ENCODE assay signal across 8 cellular contexts in the genomic region with DNA sequence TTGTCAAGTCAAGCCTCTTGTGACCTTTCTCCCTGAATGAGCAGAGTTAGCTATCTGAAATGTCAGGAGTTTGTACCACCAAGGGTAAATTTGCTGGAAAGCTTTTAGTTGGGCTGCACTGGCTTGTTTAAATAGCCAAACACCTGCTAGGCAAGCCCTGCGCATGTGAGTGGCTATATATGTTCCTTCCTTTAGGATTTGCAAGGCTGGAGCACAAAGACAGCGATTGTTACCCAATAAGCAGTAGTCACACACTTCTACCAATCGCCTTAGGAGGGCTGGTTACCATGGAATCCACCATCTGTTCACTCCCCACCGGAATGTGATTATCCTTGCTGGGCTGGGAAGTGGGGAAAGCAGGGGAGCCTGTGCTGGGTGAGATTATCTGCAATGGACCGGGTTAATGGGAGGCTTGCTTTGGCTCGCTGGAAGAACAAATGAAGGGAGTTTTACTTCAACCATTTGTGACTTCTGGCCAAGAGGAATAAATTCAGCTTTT.
DNase-seq lines count a peak whose midpoint lies in the region; ATAC-seq and TF ChIP-seq lines count a peak whose summit lies in the region.

No MANE protein-coding gene starts in this region.

- H3K4me1 Mint-ChIP-seq in Caco-2 (ENCODE audit: low read depth, unreplicated experiment) (peaks cover 34% of the 10 kb centered on the region), mesothelial cell of epicardium (peaks cover 22% of the 10 kb centered on the region)
- peaks cover 0 to 6% of the 10 kb centered on the region in 2 donors for H3K4me1 Mint-ChIP-seq in natural killer cell treated with Interleukin-12 subunit alpha and Interleukin-12 subunit beta and Interleukin-15 and Interleukin-18, amount 100 ng/mL, for 72 hours (ENCODE audit: low read depth in 2 of 2)

- H3K9me3 ChIP-seq in Caco-2 (no peaks in the 10 kb centered on the region), body of pancreas (no peaks in the 10 kb centered on the region), iPS-20b (ENCODE audit: insufficient read depth, low read depth, low read length) (no peaks in the 10 kb centered on the region), stomach (no peaks in the 10 kb centered on the region)

- DNase-seq in Caco-2 (peak; percentile 91 to 92), NCI-H2029 (lab: John Stamatoyannopoulos, UW) (peak; percentile 41), body of pancreas (peak; percentile 33 to 73 (median 65)), stomach (peak; percentile 75), mesothelial cell of epicardium (ENCODE audit: low spot score in 2 of 2, unreplicated experiment in 2 of 2) (no peak)
- no peak for DNase-seq in activated naive CD4-positive, alpha-beta T cell (lab: John Stamatoyannopoulos, UW)
- DNase-seq in natural killer cell treated with Interleukin-12 subunit alpha and Interleukin-12 subunit beta and Interleukin-15 and Interleukin-18, amount 100 ng/mL, for 72 hours (ENCODE audit: low spot score) = no peak

- H3K36me3 ChIP-seq in Caco-2 (ENCODE audit: control insufficient read depth, insufficient read depth, low read length) (no peaks in the 10 kb centered on the region), body of pancreas (replicated peaks in 1 of 2; ENCODE audit: insufficient read depth in 1 of 2, low read depth in 2 of 2) (no peaks in the 10 kb centered on the region), iPS-20b (ENCODE audit: insufficient read depth, low read depth, low read length) (no peaks in the 10 kb centered on the region), stomach (no peaks in the 10 kb centered on the region)

- peak overlapping the region; percentile 76; the same call in 1 of the 2 replicates for H3K9ac ChIP-seq in iPS-20b (ENCODE audit: low read depth, low read length)

- TF ChIP-seq CTCF in Caco-2 (IDR thresholded peaks at IDR 0.05; ENCODE audit: insufficient read depth in 1 of 2, low read depth in 1 of 2, low read length in 1 of 2, severe bottlenecking in 1 of 2, unreplicated experiment in 1 of 2) (no peak), body of pancreas (IDR thresholded peaks at IDR 0.05) (peak in 1 of 7 experiments; percentile 0), stomach (IDR thresholded peaks at IDR 0.05) (no peak), mesothelial cell of epicardium (IDR thresholded peaks at IDR 0.05; ENCODE audit: unreplicated experiment) (no peak)

- intact Hi-C loops in Caco-2 (cut with micrococcal nuclease; ENCODE audit: unreplicated experiment) = loop anchor here (1.0 kb wide), 2 partner anchors 32 to 41 kb away; no protein-coding TSS in a partner anchor
- intact Hi-C loops in body of pancreas (cut with DNase I) = no loop called here
- intact Hi-C loops in stomach (cut with DNase I; ENCODE audit: low total_unique reads) = no loop called here

- 6 to 9% methylated on average over 6 of the region's 6 CpGs for WGBS in body of pancreas, 2 donors
- WGBS in stomach, 5 donors = 15 to 41% (median 31%) methylated on average over 6 of the region's 6 CpGs

- peak; percentile 84 for ATAC-seq in body of pancreas
- no peak for ATAC-seq in natural killer cell treated with Interleukin-12 subunit alpha and Interleukin-12 subunit beta and Interleukin-15 and Interleukin-18, amount 100 ng/mL, for 72 hours

- no peak for TF ChIP-seq EP300 in stomach (IDR thresholded peaks at IDR 0.05)

- H3K4me1 ChIP-seq in Caco-2 = peaks cover 22% of the 10 kb centered on the region
- peaks cover 69% of the 10 kb centered on the region for H3K4me1 ChIP-seq in body of pancreas
- peaks cover 48% of the 10 kb centered on the region for H3K4me1 ChIP-seq in iPS-20b (ENCODE audit: insufficient read depth, low read length)
- peaks cover 31 to 98% (median 70%) of the 10 kb centered on the region in 4 donors for H3K4me1 ChIP-seq in stomach

- H3K27ac ChIP-seq in body of pancreas (peak overlapping the region; percentile 63 to 79 (median 70)), iPS-20b (ENCODE audit: low read length) (peak overlapping the region; percentile 27), stomach (peak overlapping the region; percentile 63 to 84 (median 75))

- CTCF ChIA-PET in Caco-2 (lab: Charles Lee) = interaction anchor here (0.6 to 1.5 kb wide), 3 partner anchors 45 to 103 kb away, joined by 3 to 8 read pairs (median 4); a partner anchor contains a TSS

- H3K9me3 Mint-ChIP-seq in Caco-2 (ENCODE audit: unreplicated experiment) (no peaks in the 10 kb centered on the region), mesothelial cell of epicardium (no peaks in the 10 kb centered on the region)
- H3K9me3 Mint-ChIP-seq in natural killer cell treated with Interleukin-12 subunit alpha and Interleukin-12 subunit beta and Interleukin-15 and Interleukin-18, amount 100 ng/mL, for 72 hours = no peaks in the 10 kb centered on the region

- BruUV-seq in Caco-2 (replicated peaks; lab: Mats Ljungman, UMichigan) = no TSS peak

- H3K27ac Mint-ChIP-seq in Caco-2 (ENCODE audit: unreplicated experiment) = peak overlapping the region; percentile 71
- H3K27ac Mint-ChIP-seq in mesothelial cell of epicardium = no peak overlapping the region
- H3K27ac Mint-ChIP-seq in natural killer cell treated with Interleukin-12 subunit alpha and Interleukin-12 subunit beta and Interleukin-15 and Interleukin-18, amount 100 ng/mL, for 72 hours = no peak overlapping the region

- peak overlapping the region; percentile 58 for H3K4me3 Mint-ChIP-seq in Caco-2 (ENCODE audit: unreplicated experiment)
- H3K4me3 Mint-ChIP-seq in mesothelial cell of epicardium = no peak overlapping the region
- H3K4me3 Mint-ChIP-seq in natural killer cell treated with Interleukin-12 subunit alpha and Interleukin-12 subunit beta and Interleukin-15 and Interleukin-18, amount 100 ng/mL, for 72 hours = no peak overlapping the region

- TF ChIP-seq POLR2A in body of pancreas (IDR thresholded peaks at IDR 0.05) (no peak), stomach (IDR thresholded peaks at IDR 0.05) (no peak)

- H3K27me3 ChIP-seq in Caco-2 (replicated peaks; ENCODE audit: control insufficient read depth, insufficient read depth, low read length) = no peaks in the 10 kb centered on the region
- H3K27me3 ChIP-seq in body of pancreas = no peaks in the 10 kb centered on the region
- H3K27me3 ChIP-seq in iPS-20b (ENCODE audit: insufficient read depth, low read length) = no peaks in the 10 kb centered on the region
- no peaks in the 10 kb centered on the region for H3K27me3 ChIP-seq in stomach

- H3K4me3 ChIP-seq in Caco-2 (ENCODE audit: low read depth, low read length) (peak overlapping the region; percentile 36), body of pancreas (no peak overlapping the region), iPS-20b (ENCODE audit: low read length) (peak overlapping the region; percentile 72), stomach (peak overlapping the region; percentile 26 to 33 (median 32))

- POLR2A ChIA-PET in Caco-2 (lab: Charles Lee) = interaction anchor here (0.5 to 0.7 kb wide), 2 partner anchors 8 to 100 kb away, joined by 3 to 4 read pairs; no protein-coding TSS in a partner anchor

- peaks cover 6% of the 10 kb centered on the region for H3K36me3 Mint-ChIP-seq in Caco-2 (ENCODE audit: insufficient read depth, unreplicated experiment)
- H3K36me3 Mint-ChIP-seq in mesothelial cell of epicardium = no peaks in the 10 kb centered on the region
- H3K36me3 Mint-ChIP-seq in natural killer cell treated with Interleukin-12 subunit alpha and Interleukin-12 subunit beta and Interleukin-15 and Interleukin-18, amount 100 ng/mL, for 72 hours = no peaks in the 10 kb centered on the region

- H3K27me3 Mint-ChIP-seq in Caco-2 (ENCODE audit: insufficient read depth, unreplicated experiment) (no peaks in the 10 kb centered on the region), mesothelial cell of epicardium (ENCODE audit: low read depth) (no peaks in the 10 kb centered on the region)
- H3K27me3 Mint-ChIP-seq in natural killer cell treated with Interleukin-12 subunit alpha and Interleukin-12 subunit beta and Interleukin-15 and Interleukin-18, amount 100 ng/mL, for 72 hours = peaks cover 0 to 6% of the 10 kb centered on the region in 2 donors

Comparison
In these comparisons a context has a peak if more than half of its experiments do, and no peak if none do; other contexts are left out.
1. DNase-seq: peak in Caco-2 (2 of 2), NCI-H2029 (single experiment), body of pancreas (4 of 4) and stomach (single experiment); none in activated naive CD4-positive, alpha-beta T cell (0 of 4), mesothelial cell of epicardium (0 of 2) and natural killer cell treated with Interleukin-12 subunit alpha and Interleukin-12 subunit beta and Interleukin-15 and Interleukin-18, amount 100 ng/mL, for 72 hours (single experiment).
2. H3K4me3 ChIP-seq: peak in Caco-2 (single experiment), iPS-20b (single experiment) and stomach (4 of 4); none in body of pancreas (0 of 2).
3. Peak in every context shown above with its lines, with median percentiles within 50 percentile points of each other: H3K27ac ChIP-seq.